In genomic region chrX:57368158-57368557, GRCh38 we compare ENCODE assay signal across 23 cellular contexts.
"Had no signal": no experiment of that assay in that cellular context is flagged by ENCODE, and none has a peak within 500 bp of the region (broad histone marks: within the 10 kb centered on the region; RNA-seq: fewer than 3 reads in every experiment).

No MANE protein-coding gene starts in this region.

- H3K4me3 Mint-ChIP-seq: dendritic cell treated with granulocyte-macrophage colony-stimulating factor and Interleukin-4, amounts not matched to agents 40 ng/mL and 50 ng/mL, for 4 days; effector memory CD8-positive, alpha-beta T cell; endodermal cell; mesothelial cell of epicardium had no signal

- H3K27me3 ChIP-seq: colonic mucosa, esophagus squamous epithelium, gastrocnemius medialis, left lung had no signal

- ATAC-seq: effector memory CD8-positive, alpha-beta T cell; esophagus mucosa; gastrocnemius medialis; heart right ventricle; left cardiac atrium; left lung; left ventricle myocardium superior; lower lobe of right lung; mucosa of descending colon had no signal

- DNase-seq: colonic mucosa; cortex of kidney; effector CD8-positive, alpha-beta T cell; effector memory CD8-positive, alpha-beta T cell; endodermal cell; erythroblast; esophagus squamous epithelium; foreskin fibroblast; gastrocnemius medialis; glutamatergic neuron; heart right ventricle; left cardiac atrium; left lung; left ventricle myocardium superior; lower lobe of right lung; mesenchymal stem cell; mucosa of descending colon had no signal

- H3K4me1 Mint-ChIP-seq: mesothelial cell of epicardium had no signal

- H3K27ac ChIP-seq: colonic mucosa, epithelial cell of prostate, esophagus squamous epithelium, gastrocnemius medialis, heart right ventricle, left lung, lower lobe of right lung had no signal

- H3K36me3 ChIP-seq: colonic mucosa, esophagus squamous epithelium, gastrocnemius medialis, heart right ventricle, left lung, lower lobe of right lung had no signal

- H3K4me3 ChIP-seq: colonic mucosa, esophagus squamous epithelium, gastrocnemius medialis, heart right ventricle, left lung, lower lobe of right lung, mucosa of descending colon had no signal

- H3K4me1 ChIP-seq: colonic mucosa, esophagus squamous epithelium, gastrocnemius medialis, heart right ventricle, left lung, lower lobe of right lung had no signal

- H3K27me3 Mint-ChIP-seq: dendritic cell treated with granulocyte-macrophage colony-stimulating factor and Interleukin-4, amounts not matched to agents 40 ng/mL and 50 ng/mL, for 4 days; effector memory CD8-positive, alpha-beta T cell had no signal

- H3K27ac Mint-ChIP-seq: dendritic cell treated with granulocyte-macrophage colony-stimulating factor and Interleukin-4, amounts not matched to agents 40 ng/mL and 50 ng/mL, for 4 days; effector memory CD8-positive, alpha-beta T cell; endodermal cell; mesothelial cell of epicardium had no signal

- FAIRE-seq: endometrium, keratinocyte had no signal

- H3K9me3 ChIP-seq: colonic mucosa, esophagus squamous epithelium, gastrocnemius medialis, left lung, lower lobe of right lung, mucosa of descending colon had no signal
